ENCODE assay signal across 17 cellular contexts in the genomic region with DNA sequence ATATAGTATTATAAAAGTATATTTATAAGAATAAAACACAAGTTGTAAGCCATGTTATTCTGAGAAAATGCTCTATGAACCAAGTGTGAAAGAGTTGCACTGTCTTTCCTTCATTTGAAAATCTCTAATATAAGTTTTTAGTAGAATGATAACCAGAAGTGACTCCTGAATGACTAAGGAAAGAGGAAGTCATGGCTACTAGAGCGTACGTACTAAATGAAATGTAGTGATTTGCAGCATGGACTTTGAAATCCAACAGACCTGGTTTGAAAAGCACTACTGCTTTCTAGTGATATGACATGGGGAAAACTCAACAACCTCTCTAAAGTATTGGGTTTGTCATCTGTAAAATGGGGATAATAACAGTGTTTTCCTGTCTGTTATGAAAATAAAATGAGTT.
"Had no signal": no experiment of that assay in that cellular context is flagged by ENCODE, and none has a peak within 500 bp of the region (broad histone marks: within the 10 kb centered on the region; RNA-seq: fewer than 3 reads in every experiment).

No MANE protein-coding gene starts in this region.

- H3K4me3 Mint-ChIP-seq: activated naive CD8-positive, alpha-beta T cell treated with anti-CD3 and anti-CD28 coated beads for 36 hours; activated T-helper 1 cell treated with anti-CD3 and anti-CD28 coated beads, Interleukin-12 subunit alpha, Interleukin-12 subunit beta, Interleukin-2, Interleukin-4 antibody, amounts not matched to agents 30 ng/mL and 10 ng/mL and 1 ng/mL, durations not matched to agents 14 hours and 24 hours and 36 hours; mesothelial cell of epicardium had no signal

- H3K27ac ChIP-seq: colonic mucosa, lower lobe of right lung, tibial artery had no signal

- DNase-seq: activated CD4-positive, alpha-beta T cell treated with anti-CD3 and anti-CD28 coated beads for 1 hour; activated CD4-positive, alpha-beta T cell treated with anti-CD3 and anti-CD28 coated beads, Interleukin-2, amount 50 U/mL, for 48 hours; activated naive CD8-positive, alpha-beta T cell treated with anti-CD3 and anti-CD28 coated beads for 36 hours; amniotic stem cell; caudate nucleus; colonic mucosa; erythroblast; foreskin melanocyte; hypothalamus; islet precursor cell; lower lobe of right lung; occipital lobe; stimulated activated naive CD4-positive, alpha-beta T cell treated with Interleukin-2 at 50 U/mL for 16 hours; T1000; tibial artery had no signal

- H3K4me1 ChIP-seq: colonic mucosa, tibial artery had no signal

- H3K4me3 ChIP-seq: colonic mucosa, lower lobe of right lung, tibial artery had no signal

- H3K36me3 Mint-ChIP-seq: activated naive CD8-positive, alpha-beta T cell treated with anti-CD3 and anti-CD28 coated beads for 36 hours; mesothelial cell of epicardium had no signal

- H3K9me3 Mint-ChIP-seq: activated naive CD8-positive, alpha-beta T cell treated with anti-CD3 and anti-CD28 coated beads for 36 hours; activated T-helper 1 cell treated with anti-CD3 and anti-CD28 coated beads, Interleukin-12 subunit alpha, Interleukin-12 subunit beta, Interleukin-2, Interleukin-4 antibody, amounts not matched to agents 30 ng/mL and 10 ng/mL and 1 ng/mL, durations not matched to agents 14 hours and 24 hours and 36 hours; mesothelial cell of epicardium had no signal

- H3K27me3 ChIP-seq: colonic mucosa, tibial artery had no signal

- H3K27ac Mint-ChIP-seq: activated naive CD8-positive, alpha-beta T cell treated with anti-CD3 and anti-CD28 coated beads for 36 hours; activated T-helper 1 cell treated with anti-CD3 and anti-CD28 coated beads, Interleukin-12 subunit alpha, Interleukin-12 subunit beta, Interleukin-2, Interleukin-4 antibody, amounts not matched to agents 30 ng/mL and 10 ng/mL and 1 ng/mL, durations not matched to agents 14 hours and 24 hours and 36 hours; mesothelial cell of epicardium had no signal

- H3K9me3 ChIP-seq: colonic mucosa, lower lobe of right lung, tibial artery had no signal

- H3K36me3 ChIP-seq: colonic mucosa, lower lobe of right lung, tibial artery had no signal

- H3K4me1 Mint-ChIP-seq: activated naive CD8-positive, alpha-beta T cell treated with anti-CD3 and anti-CD28 coated beads for 36 hours had no signal
